ENCODE assay signal across 24 cellular contexts in genomic region chr4:97150966-97151365, GRCh38.
A peak's percentile ranks its signal among the peaks of the same experiment; 100 is the strongest.
DNase-seq lines count a peak whose midpoint lies in the region; ATAC-seq, FAIRE-seq and TF ChIP-seq lines count a peak whose summit lies in the region.
"Had no signal": no experiment of that assay in that cellular context is flagged by ENCODE, and none has a peak within 500 bp of the region (broad histone marks: within the 10 kb centered on the region; RNA-seq: fewer than 3 reads in every experiment).

No MANE protein-coding gene starts in this region.

- H3K56ac ChIP-seq in H1 (replicated peaks; ENCODE audit: insufficient read length, low read depth, low read length) = no peak overlapping the region

- POLR2A ChIA-PET in H1 (lab: Charles Lee; ENCODE audit: partially characterized antibody) = no interaction called here

- no peaks in the 10 kb centered on the region for H3K79me1 ChIP-seq in H1 (ENCODE audit: low read depth, low read length)

- CTCF ChIA-PET in H1 (lab: Charles Lee; ENCODE audit: partially characterized antibody) = no interaction called here

- no peak overlapping the region for H2BK15ac ChIP-seq in H1 (ENCODE audit: low read length)

- H2BK5ac ChIP-seq in H1 (ENCODE audit: low read depth, low read length) = no peak overlapping the region

- H2AFZ ChIP-seq in H1 (ENCODE audit: low read length) = no peak overlapping the region

- H3K9me3 Mint-ChIP-seq in activated T-cell treated with anti-CD3 and anti-CD28 coated beads, Interleukin-2, amount 50 U/mL, for 4 hours = no peaks in the 10 kb centered on the region

- no peak overlapping the region for H2BK12ac ChIP-seq in H1 (ENCODE audit: low read depth, low read length)

- TF ChIP-seq RAD21 in H1 (IDR thresholded peaks at IDR 0.05 in 1 of 2, conservative IDR thresholded peaks at IDR 0.05 in 1 of 2; ENCODE audit: low read depth in 2 of 2, low read length in 2 of 2) = no peak

- no peaks in the 10 kb centered on the region for H3K4me1 Mint-ChIP-seq in activated T-cell treated with anti-CD3 and anti-CD28 coated beads, Interleukin-2, amount 50 U/mL, for 4 hours (ENCODE audit: low read depth)
- H3K4me1 Mint-ChIP-seq: CD8-positive, alpha-beta memory T cell had no signal

- no peaks in the 10 kb centered on the region for H3K9me3 ChIP-seq in H1 (ENCODE audit: insufficient read depth in 2 of 2, low read depth in 1 of 2, low read length in 1 of 2)

- FAIRE-seq in GM18507 (lab: Jason Lieb, UNC) (peak; percentile 9), RCC 7860 (lab: Jason Lieb, UNC) (no peak), H1 (lab: Jason Lieb, UNC) (peak; percentile 28)
- FAIRE-seq: H54, K562 had no signal

- H3K4me2 ChIP-seq in H1 (ENCODE audit: insufficient read depth in 1 of 2, low read depth in 2 of 2, low read length in 2 of 2) = no peak overlapping the region

- DNase-seq in GM18507 (ENCODE audit: extremely low spot score, insufficient read length, low read depth) = no peak
- peak; percentile 6 for DNase-seq in RCC 7860 (ENCODE audit: low spot score)
- DNase-seq in H1 (ENCODE audit: low read depth in 1 of 2, low spot score in 2 of 2) = no peak
- DNase-seq in COR-L47 (lab: John Stamatoyannopoulos, UW) = no peak
- no peak for DNase-seq in occipital lobe (lab: John Stamatoyannopoulos, UW)
- DNase-seq in activated T-cell treated with anti-CD3 and anti-CD28 coated beads, Interleukin-2, amount 50 U/mL, for 4 hours = no peak
- DNase-seq: AML-193; CD8-positive, alpha-beta memory T cell; DMS53; GF-D8; NCI-H1105; NCI-H146; NCI-H2029; NCI-H2227 treated with DMSO at 0.1 percent for 48 hours; NCI-H510A treated with DMSO at 0.1 percent for 48 hours; NCI-H82; RPMI8226; SHP77; SW 1271 had no signal

- TF ChIP-seq POLR2A in H1 (IDR thresholded peaks at IDR 0.05; ENCODE audit: control extremely low read depth in 1 of 2, low read depth in 2 of 2, low read length in 2 of 2) = no peak

- H3K27me3 ChIP-seq in H1 (replicated peaks in 1 of 4; ENCODE audit: control insufficient read depth in 3 of 4, extremely low read depth in 1 of 4, insufficient read depth in 3 of 4, low read length in 3 of 4) = no peaks in the 10 kb centered on the region

- H3K36me3 Mint-ChIP-seq in activated T-cell treated with anti-CD3 and anti-CD28 coated beads, Interleukin-2, amount 50 U/mL, for 4 hours (ENCODE audit: insufficient read depth) = no peaks in the 10 kb centered on the region
- H3K36me3 Mint-ChIP-seq: CD8-positive, alpha-beta memory T cell had no signal

- no peak overlapping the region for H3K23ac ChIP-seq in H1 (ENCODE audit: insufficient read length)

- no peak for ATAC-seq in activated T-cell treated with anti-CD3 and anti-CD28 coated beads, Interleukin-2, amount 50 U/mL, for 4 hours
- no peak for ATAC-seq in HG03196 (IDR thresholded peaks at IDR 0.05; ENCODE audit: unreplicated experiment)
- ATAC-seq: HepG2, K562 had no signal

- no peaks in the 10 kb centered on the region for H3K23me2 ChIP-seq in H1 (ENCODE audit: low read depth, low read length)

- no peak overlapping the region for H3K14ac ChIP-seq in H1 (ENCODE audit: insufficient read length)

- no peaks in the 10 kb centered on the region for H3K27me3 Mint-ChIP-seq in activated T-cell treated with anti-CD3 and anti-CD28 coated beads, Interleukin-2, amount 50 U/mL, for 4 hours (ENCODE audit: low read depth)
- H3K27me3 Mint-ChIP-seq: CD8-positive, alpha-beta memory T cell had no signal

- no peak overlapping the region for H4K8ac ChIP-seq in H1 (ENCODE audit: extremely low read depth, insufficient read depth, low read length)

- no peak overlapping the region for H2BK20ac ChIP-seq in H1 (ENCODE audit: low read length)

- H2AK5ac ChIP-seq in H1 (ENCODE audit: low read depth, low read length) = no peak overlapping the region

- 0 out of 7 replicates have a peak, but pooled peaks cover 0 to 3% (median 0%) of the 10 kb centered on the region in 4 experiments for H3K4me1 ChIP-seq in H1 (replicated peaks in 1 of 4; ENCODE audit: control insufficient read depth in 3 of 4, insufficient read depth in 4 of 4, low read length in 3 of 4)

- H4K91ac ChIP-seq in H1 (replicated peaks; ENCODE audit: insufficient read length, low read length) = no peak overlapping the region

- TF ChIP-seq EP300 in H1 (IDR thresholded peaks at IDR 0.05; ENCODE audit: borderline replicate concordance in 1 of 2, low read depth in 2 of 2, low read length in 2 of 2) = no peak

- no peak for TF ChIP-seq CTCF in H1 (IDR thresholded peaks at IDR 0.05; ENCODE audit: control extremely low read depth in 1 of 3, insufficient read depth in 1 of 3, low read depth in 1 of 3, low read length in 3 of 3)

- H2BK120ac ChIP-seq in H1 (replicated peaks; ENCODE audit: low read depth, low read length) = no peak overlapping the region

- H3K4me3 ChIP-seq in H1 (ENCODE audit: extremely low read depth in 1 of 4, insufficient read depth in 2 of 4, low read depth in 3 of 4, low read length in 4 of 4) = no peak overlapping the region
- H3K4me3 ChIP-seq: K562, SK-N-MC had no signal

- no peak overlapping the region for H3K4me3 Mint-ChIP-seq in activated T-cell treated with anti-CD3 and anti-CD28 coated beads, Interleukin-2, amount 50 U/mL, for 4 hours
- H3K4me3 Mint-ChIP-seq: CD8-positive, alpha-beta memory T cell had no signal

- no peaks in the 10 kb centered on the region for H3K36me3 ChIP-seq in H1 (ENCODE audit: control insufficient read depth in 2 of 4, insufficient read depth in 4 of 4, low read length in 3 of 4)

- H4K20me1 ChIP-seq in H1 (replicated peaks in 1 of 2; ENCODE audit: control insufficient read depth in 1 of 2, insufficient read depth in 2 of 2, low read length in 2 of 2) = no peaks in the 10 kb centered on the region

- H4K5ac ChIP-seq in H1 (ENCODE audit: insufficient read length, low read depth, low read length) = no peak overlapping the region

- no peak overlapping the region for H3K18ac ChIP-seq in H1 (ENCODE audit: extremely low read depth, low read length)

- H3K27ac ChIP-seq in H1 (ENCODE audit: low read depth, low read length) = no peak overlapping the region
- H3K27ac ChIP-seq: SK-N-MC had no signal

- 83% methylated on average over 2 of the region's 2 CpGs; no CpG with 5 or more reads in 1 of the 2 experiments for WGBS in H1 (ENCODE audit: extremely low coverage in 1 of 2, insufficient coverage in 1 of 2, insufficient read length in 1 of 2, insufficient replicate concordance in 2 of 2, low coverage in 1 of 2, low lambda C conversion rate in 2 of 2, missing lambda C conversion rate in 1 of 2), 2 experiments

- no peaks in the 10 kb centered on the region for H3K79me2 ChIP-seq in H1 (ENCODE audit: control insufficient read depth in 1 of 2, insufficient read depth in 2 of 2, low read length in 2 of 2)

- H3K4ac ChIP-seq in H1 (replicated peaks; ENCODE audit: insufficient read length, low read depth, low read length) = no peak overlapping the region

- H3K9ac ChIP-seq in H1 (replicated peaks in 1 of 4; ENCODE audit: extremely low read depth in 1 of 4, low read depth in 3 of 4, low read length in 3 of 4) = no peak overlapping the region

TF ChIP-seq in H1, 55 proteins besides CTCF, POLR2A, EP300 and RAD21 (continues in another document):
- TF ChIP-seq KDM4A (IDR thresholded peaks at IDR 0.05; ENCODE audit: low read depth, low read length, severe bottlenecking) (no peak), SIX5 (IDR thresholded peaks at IDR 0.05; ENCODE audit: low read depth, low read length) (no peak), KDM1A (IDR thresholded peaks at IDR 0.05; ENCODE audit: borderline replicate concordance, low read length) (no peak), TCF12 (IDR thresholded peaks at IDR 0.05; ENCODE audit: low read depth, low read length) (no peak), SIN3A (conservative IDR thresholded peaks at IDR 0.05 in 1 of 2, IDR thresholded peaks at IDR 0.05 in 1 of 2; ENCODE audit: low read depth in 1 of 2, low read length in 2 of 2) (no peak), CHD2 (IDR thresholded peaks at IDR 0.05; ENCODE audit: low read length) (no peak)
